In the genomic region with DNA sequence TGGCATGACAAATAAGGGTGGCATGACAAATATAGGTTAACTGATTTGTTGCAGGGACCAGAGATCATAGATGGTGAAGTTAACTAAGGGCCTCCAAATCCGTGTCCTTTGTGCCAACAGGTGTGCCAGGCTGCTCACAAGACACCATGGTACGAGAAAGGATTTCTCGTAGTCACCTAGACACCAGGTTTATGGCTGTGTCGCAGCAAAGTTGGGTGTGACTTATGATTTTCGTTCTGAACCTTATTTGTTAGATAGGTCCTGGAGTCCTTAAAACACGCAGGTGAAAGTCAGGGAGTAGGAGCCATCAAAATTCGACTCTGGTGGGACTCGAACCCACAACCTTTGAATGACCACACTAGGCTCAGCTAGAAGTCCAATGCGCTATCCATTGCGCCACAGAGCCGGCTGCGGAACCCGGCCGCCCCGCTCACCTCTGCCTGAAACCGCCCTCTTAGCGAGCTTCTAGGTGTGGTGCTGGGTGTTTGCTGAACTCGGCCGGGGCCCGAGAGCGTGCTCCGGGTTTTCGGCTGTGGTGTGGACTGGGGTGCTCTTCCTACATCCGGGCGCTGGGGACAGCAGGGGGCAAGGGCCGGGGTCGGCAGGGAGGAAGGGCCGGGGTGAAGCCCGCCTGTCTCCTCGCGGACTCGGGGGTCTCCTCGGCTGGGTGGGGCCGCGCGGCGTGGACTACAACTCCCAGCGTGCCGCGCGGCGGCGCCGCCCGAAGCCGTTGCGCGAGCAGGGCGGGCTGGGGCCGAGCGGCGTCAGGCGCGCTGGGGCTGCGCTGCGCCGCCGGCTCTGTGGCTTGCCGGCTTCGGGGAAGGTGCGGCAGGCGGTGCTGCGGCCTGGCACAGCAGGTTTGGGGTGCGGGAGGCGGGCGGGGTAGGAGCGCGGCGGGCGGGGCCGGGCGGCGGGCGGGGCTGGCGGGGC, we compare ENCODE assay signal across 1 cellular context.
TF ChIP-seq lines count a peak whose summit lies in the region.

Gene SLC27A4, plus strand, starts transcription at position 767 of the 930 bp plus-strand sequence. CDS start 2,606 bp downstream, outside the sequence.

TF ChIP-seq in K562, 482 proteins besides CTCF, POLR2A, EP300 and RAD21 (continued from another document and continues in another):
- TF ChIP-seq CCAR2 (IDR thresholded peaks at IDR 0.05; ENCODE audit: low read depth, low read length) (no peak), POLR2G (IDR thresholded peaks at IDR 0.05; ENCODE audit: low read depth, low read length) (peak; percentile 79), GTF2E2 (tag; IDR thresholded peaks at IDR 0.05) (no peak; the same call in 1 of the 2 replicates), DDX20 (tag; IDR thresholded peaks at IDR 0.05; ENCODE audit: low read depth) (no peak), ZNF24 (IDR thresholded peaks at IDR 0.05) (peak; percentile 71), CHD2 (IDR thresholded peaks at IDR 0.05; ENCODE audit: low read depth, low read length) (peak; percentile 44), ZFP36 (IDR thresholded peaks at IDR 0.05; ENCODE audit: low read depth, low read length, partially characterized antibody) (peak; percentile 54), PREB (CRISPR knock-in tag; IDR thresholded peaks at IDR 0.05) (no peak), ZNF274 (IDR thresholded peaks at IDR 0.05; ENCODE audit: borderline replicate concordance, low read depth, low read length) (no peak), ELF1 (tag; IDR thresholded peaks at IDR 0.05) (no peak), FOXP4 (CRISPR knock-in tag; IDR thresholded peaks at IDR 0.05; ENCODE audit: borderline replicate concordance) (peak; percentile 86; the same call in 1 of the 2 replicates), ELF2 (CRISPR knock-in tag; IDR thresholded peaks at IDR 0.05) (peak; percentile 35), CBX8 (IDR thresholded peaks at IDR 0.05; ENCODE audit: borderline replicate concordance, extremely low read depth, low read depth, low read length, poor library complexity, severe bottlenecking) (no peak), KLF10 (CRISPR knock-in tag; IDR thresholded peaks at IDR 0.05) (no peak), CREM (IDR thresholded peaks at IDR 0.05; ENCODE audit: low read depth) (no peak), TAF9B (IDR thresholded peaks at IDR 0.05; ENCODE audit: partially characterized antibody) (no peak), ARID3B (CRISPR knock-in tag; IDR thresholded peaks at IDR 0.05; ENCODE audit: borderline replicate concordance) (no peak; the same call in 1 of the 2 replicates), CEBPB (tag; IDR thresholded peaks at IDR 0.05) (peak; percentile 94), HDAC3 (IDR thresholded peaks at IDR 0.05; ENCODE audit: borderline replicate concordance, partially characterized antibody) (no peak), JUNB (CRISPR knock-in tag; conservative IDR thresholded peaks at IDR 0.05) (no peak), TEAD1 (CRISPR knock-in tag; IDR thresholded peaks at IDR 0.05) (peak in 1 of 2 experiments; percentile 83; a peak in 2 of 4 replicates), SNIP1 (IDR thresholded peaks at IDR 0.05; ENCODE audit: low read depth) (no peak), SREBF2 (CRISPR knock-in tag; IDR thresholded peaks at IDR 0.05) (no peak), BHLHE40 (IDR thresholded peaks at IDR 0.05; ENCODE audit: low read length) (peak; percentile 88), MYC (IDR thresholded peaks at IDR 0.05; ENCODE audit: low read depth, low read length) (peak; percentile 87), MYC (CRISPR knock-in tag; IDR thresholded peaks at IDR 0.05; ENCODE audit: borderline replicate concordance, low read depth) (no peak; the same call in 1 of the 2 replicates), ZNF511 (CRISPR knock-in tag; IDR thresholded peaks at IDR 0.05) (no peak), BRD4 (IDR thresholded peaks at IDR 0.05) (no peak), POU5F1 (IDR thresholded peaks at IDR 0.05; ENCODE audit: borderline replicate concordance, low read depth, low read length, partially characterized antibody) (no peak), ATF2 (CRISPR knock-in tag; IDR thresholded peaks at IDR 0.05) (no peak)
- TF ChIP-seq, protein P1, sequence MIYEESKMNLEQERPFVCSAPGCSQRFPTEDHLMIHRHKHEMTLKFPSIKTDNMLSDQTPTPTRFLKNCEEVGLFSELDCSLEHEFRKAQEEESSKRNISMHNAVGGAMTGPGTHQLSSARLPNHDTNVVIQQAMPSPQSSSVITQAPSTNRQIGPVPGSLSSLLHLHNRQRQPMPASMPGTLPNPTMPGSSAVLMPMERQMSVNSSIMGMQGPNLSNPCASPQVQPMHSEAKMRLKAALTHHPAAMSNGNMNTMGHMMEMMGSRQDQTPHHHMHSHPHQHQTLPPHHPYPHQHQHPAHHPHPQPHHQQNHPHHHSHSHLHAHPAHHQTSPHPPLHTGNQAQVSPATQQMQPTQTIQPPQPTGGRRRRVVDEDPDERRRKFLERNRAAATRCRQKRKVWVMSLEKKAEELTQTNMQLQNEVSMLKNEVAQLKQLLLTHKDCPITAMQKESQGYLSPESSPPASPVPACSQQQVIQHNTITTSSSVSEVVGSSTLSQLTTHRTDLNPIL (CRISPR knock-in tag; IDR thresholded peaks at IDR 0.05): no peak
- TF ChIP-seq, protein P2, sequence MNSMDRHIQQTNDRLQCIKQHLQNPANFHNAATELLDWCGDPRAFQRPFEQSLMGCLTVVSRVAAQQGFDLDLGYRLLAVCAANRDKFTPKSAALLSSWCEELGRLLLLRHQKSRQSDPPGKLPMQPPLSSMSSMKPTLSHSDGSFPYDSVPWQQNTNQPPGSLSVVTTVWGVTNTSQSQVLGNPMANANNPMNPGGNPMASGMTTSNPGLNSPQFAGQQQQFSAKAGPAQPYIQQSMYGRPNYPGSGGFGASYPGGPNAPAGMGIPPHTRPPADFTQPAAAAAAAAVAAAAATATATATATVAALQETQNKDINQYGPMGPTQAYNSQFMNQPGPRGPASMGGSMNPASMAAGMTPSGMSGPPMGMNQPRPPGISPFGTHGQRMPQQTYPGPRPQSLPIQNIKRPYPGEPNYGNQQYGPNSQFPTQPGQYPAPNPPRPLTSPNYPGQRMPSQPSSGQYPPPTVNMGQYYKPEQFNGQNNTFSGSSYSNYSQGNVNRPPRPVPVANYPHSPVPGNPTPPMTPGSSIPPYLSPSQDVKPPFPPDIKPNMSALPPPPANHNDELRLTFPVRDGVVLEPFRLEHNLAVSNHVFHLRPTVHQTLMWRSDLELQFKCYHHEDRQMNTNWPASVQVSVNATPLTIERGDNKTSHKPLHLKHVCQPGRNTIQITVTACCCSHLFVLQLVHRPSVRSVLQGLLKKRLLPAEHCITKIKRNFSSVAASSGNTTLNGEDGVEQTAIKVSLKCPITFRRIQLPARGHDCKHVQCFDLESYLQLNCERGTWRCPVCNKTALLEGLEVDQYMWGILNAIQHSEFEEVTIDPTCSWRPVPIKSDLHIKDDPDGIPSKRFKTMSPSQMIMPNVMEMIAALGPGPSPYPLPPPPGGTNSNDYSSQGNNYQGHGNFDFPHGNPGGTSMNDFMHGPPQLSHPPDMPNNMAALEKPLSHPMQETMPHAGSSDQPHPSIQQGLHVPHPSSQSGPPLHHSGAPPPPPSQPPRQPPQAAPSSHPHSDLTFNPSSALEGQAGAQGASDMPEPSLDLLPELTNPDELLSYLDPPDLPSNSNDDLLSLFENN (IDR thresholded peaks at IDR 0.05; ENCODE audit: low read depth in 2 of 2, low read length in 2 of 2): peak in 1 of 2 experiments; percentile 45; a peak in 2 of 4 replicates
- TF ChIP-seq, protein P3, sequence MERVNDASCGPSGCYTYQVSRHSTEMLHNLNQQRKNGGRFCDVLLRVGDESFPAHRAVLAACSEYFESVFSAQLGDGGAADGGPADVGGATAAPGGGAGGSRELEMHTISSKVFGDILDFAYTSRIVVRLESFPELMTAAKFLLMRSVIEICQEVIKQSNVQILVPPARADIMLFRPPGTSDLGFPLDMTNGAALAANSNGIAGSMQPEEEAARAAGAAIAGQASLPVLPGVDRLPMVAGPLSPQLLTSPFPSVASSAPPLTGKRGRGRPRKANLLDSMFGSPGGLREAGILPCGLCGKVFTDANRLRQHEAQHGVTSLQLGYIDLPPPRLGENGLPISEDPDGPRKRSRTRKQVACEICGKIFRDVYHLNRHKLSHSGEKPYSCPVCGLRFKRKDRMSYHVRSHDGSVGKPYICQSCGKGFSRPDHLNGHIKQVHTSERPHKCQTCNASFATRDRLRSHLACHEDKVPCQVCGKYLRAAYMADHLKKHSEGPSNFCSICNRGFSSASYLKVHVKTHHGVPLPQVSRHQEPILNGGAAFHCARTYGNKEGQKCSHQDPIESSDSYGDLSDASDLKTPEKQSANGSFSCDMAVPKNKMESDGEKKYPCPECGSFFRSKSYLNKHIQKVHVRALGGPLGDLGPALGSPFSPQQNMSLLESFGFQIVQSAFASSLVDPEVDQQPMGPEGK (CRISPR knock-in tag; IDR thresholded peaks at IDR 0.05; ENCODE audit: borderline replicate concordance): no peak
- TF ChIP-seq, protein P4, sequence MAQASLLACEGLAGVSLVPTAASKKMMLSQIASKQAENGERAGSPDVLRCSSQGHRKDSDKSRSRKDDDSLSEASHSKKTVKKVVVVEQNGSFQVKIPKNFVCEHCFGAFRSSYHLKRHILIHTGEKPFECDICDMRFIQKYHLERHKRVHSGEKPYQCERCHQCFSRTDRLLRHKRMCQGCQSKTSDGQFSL (CRISPR knock-in tag; IDR thresholded peaks at IDR 0.05): no peak
- TF ChIP-seq, protein P4 (tag; IDR thresholded peaks at IDR 0.05): no peak
- TF ChIP-seq, protein P5, sequence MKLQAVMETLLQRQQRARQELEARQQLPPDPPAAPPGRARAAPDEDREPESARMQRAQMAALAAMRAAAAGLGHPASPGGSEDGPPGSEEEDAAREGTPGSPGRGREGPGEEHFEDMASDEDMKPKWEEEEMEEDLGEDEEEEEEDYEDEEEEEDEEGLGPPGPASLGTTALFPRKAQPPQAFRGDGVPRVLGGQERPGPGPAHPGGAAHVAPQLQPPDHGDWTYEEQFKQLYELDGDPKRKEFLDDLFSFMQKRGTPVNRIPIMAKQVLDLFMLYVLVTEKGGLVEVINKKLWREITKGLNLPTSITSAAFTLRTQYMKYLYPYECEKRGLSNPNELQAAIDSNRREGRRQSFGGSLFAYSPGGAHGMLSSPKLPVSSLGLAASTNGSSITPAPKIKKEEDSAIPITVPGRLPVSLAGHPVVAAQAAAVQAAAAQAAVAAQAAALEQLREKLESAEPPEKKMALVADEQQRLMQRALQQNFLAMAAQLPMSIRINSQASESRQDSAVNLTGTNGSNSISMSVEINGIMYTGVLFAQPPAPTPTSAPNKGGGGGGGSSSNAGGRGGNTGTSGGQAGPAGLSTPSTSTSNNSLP (IDR thresholded peaks at IDR 0.05; ENCODE audit: borderline replicate concordance, low read depth, low read length): 0 out of 2 replicates have a peak, but pooled peaks have one; percentile 21
